Comparison of ENCODE assay signal across 18 cellular contexts in genomic region chr10:29857843-29858242, GRCh38.
A peak's percentile ranks its signal among the peaks of the same experiment; 100 is the strongest.
DNase-seq lines count a peak whose midpoint lies in the region; ATAC-seq and TF ChIP-seq lines count a peak whose summit lies in the region.
"Had no signal": no experiment of that assay in that cellular context is flagged by ENCODE, and none has a peak within 500 bp of the region (broad histone marks: within the 10 kb centered on the region; RNA-seq: fewer than 3 reads in every experiment).

No MANE protein-coding gene starts in this region.

- TF ChIP-seq CTCF in heart right ventricle (IDR thresholded peaks at IDR 0.05) = no peak
- no peak for TF ChIP-seq CTCF in progenitor cell of endocrine pancreas (IDR thresholded peaks at IDR 0.05; ENCODE audit: unreplicated experiment)

- ATAC-seq in heart right ventricle (no peak), right cardiac atrium (no peak), left ventricle myocardium superior (peak; percentile 21)
- ATAC-seq: activated CD4-positive, CD25-positive, alpha-beta regulatory T cell treated with anti-CD3 and anti-CD28 coated beads, Interleukin-2, amount 50 U/mL, for 24 hours; sciatic nerve had no signal

- WGBS in heart right ventricle, 2 donors = 71 to 72% methylated on average over 2 of the region's 2 CpGs
- 76% methylated on average over 2 of the region's 2 CpGs for whole genome bisulfite sequencing in right cardiac atrium

- no peaks in the 10 kb centered on the region for H3K36me3 Mint-ChIP-seq in progenitor cell of endocrine pancreas (ENCODE audit: insufficient read depth)

- no peaks in the 10 kb centered on the region for H3K9me3 Mint-ChIP-seq in progenitor cell of endocrine pancreas (ENCODE audit: low read depth)
- H3K9me3 Mint-ChIP-seq: HFFc6 had no signal

- intact Hi-C loops in heart right ventricle (cut with DNase I) = loop anchor here in 9 of 10 donors (2.0 to 10.0 kb wide), 7 partner anchors 103 to 223 kb away; partner anchors contain the start of gene SVIL (in 1 of the 9)
- intact Hi-C loops in right cardiac atrium (cut with DNase I) = loop anchor here in 2 of 4 donors (5.0 kb wide), 1 partner anchor 121 kb away; no protein-coding TSS in a partner anchor
- intact Hi-C loops in left ventricle myocardium superior (cut with micrococcal nuclease) = no loop called here

- peak overlapping the region in 6 of 10 donors; percentile 5 to 59 (median 40) for H3K27ac ChIP-seq in heart right ventricle
- H3K27ac ChIP-seq in right cardiac atrium (ENCODE audit: low read length) = no peak overlapping the region
- H3K27ac ChIP-seq: C4-2B, neutrophil had no signal

- no peaks in the 10 kb centered on the region for H3K27me3 ChIP-seq in heart right ventricle
- H3K27me3 ChIP-seq in right cardiac atrium (ENCODE audit: control insufficient read depth, insufficient read depth) = no peaks in the 10 kb centered on the region
- H3K27me3 ChIP-seq: neutrophil had no signal

- no peaks in the 10 kb centered on the region for H3K36me3 ChIP-seq in heart right ventricle
- H3K36me3 ChIP-seq: neutrophil had no signal

- H3K27me3 Mint-ChIP-seq in progenitor cell of endocrine pancreas = peaks cover 6% of the 10 kb centered on the region

- no peaks in the 10 kb centered on the region for H3K9me3 ChIP-seq in heart right ventricle
- no peaks in the 10 kb centered on the region for H3K9me3 ChIP-seq in right cardiac atrium (ENCODE audit: control insufficient read depth, low read length)
- H3K9me3 ChIP-seq: neutrophil had no signal

- H3K27ac Mint-ChIP-seq in progenitor cell of endocrine pancreas = peak overlapping the region; percentile 25
- H3K27ac Mint-ChIP-seq: HFFc6 had no signal

- H3K4me3 Mint-ChIP-seq in progenitor cell of endocrine pancreas (ENCODE audit: low read depth) = no peak overlapping the region

- no peak overlapping the region for H3K4me3 ChIP-seq in heart right ventricle
- H3K4me3 ChIP-seq in right cardiac atrium (ENCODE audit: low read length) = no peak overlapping the region

- DNase-seq in heart right ventricle (no peak), right cardiac atrium (no peak), left ventricle myocardium superior (no peak), progenitor cell of endocrine pancreas (ENCODE audit: low spot score, unreplicated experiment) (no peak), NCI-H146 treated with DMSO at 0.1 percent for 48 hours (lab: John Stamatoyannopoulos, UW; ENCODE audit: unreplicated experiment) (no peak), HuH-7.5 (ENCODE audit: low spot score) (no peak), NCI-H446 treated with DMSO at 0.1 percent for 48 hours (lab: John Stamatoyannopoulos, UW) (no peak)
- DNase-seq in activated CD4-positive, CD25-positive, alpha-beta regulatory T cell (lab: John Stamatoyannopoulos, UW) = no peak
- DNase-seq: DMS153; Karpas-422; NCI-H1105; stimulated activated CD4-positive, alpha-beta T cell treated with anti-CD3 and anti-CD28 coated beads, Interleukin-2, amount 100 ng/mL, for 48 hours; T-helper 9 cell had no signal

- H3K4me1 Mint-ChIP-seq in progenitor cell of endocrine pancreas (ENCODE audit: low read depth) = peaks cover 12% of the 10 kb centered on the region

- H3K4me1 ChIP-seq in heart right ventricle = peaks cover 0 to 13% (median 10%) of the 10 kb centered on the region in 9 donors
- H3K4me1 ChIP-seq in right cardiac atrium (ENCODE audit: control insufficient read depth, insufficient read depth, low read length) = no peaks in the 10 kb centered on the region
